22 cellular contexts compared by ENCODE assay signal in the genomic region with DNA sequence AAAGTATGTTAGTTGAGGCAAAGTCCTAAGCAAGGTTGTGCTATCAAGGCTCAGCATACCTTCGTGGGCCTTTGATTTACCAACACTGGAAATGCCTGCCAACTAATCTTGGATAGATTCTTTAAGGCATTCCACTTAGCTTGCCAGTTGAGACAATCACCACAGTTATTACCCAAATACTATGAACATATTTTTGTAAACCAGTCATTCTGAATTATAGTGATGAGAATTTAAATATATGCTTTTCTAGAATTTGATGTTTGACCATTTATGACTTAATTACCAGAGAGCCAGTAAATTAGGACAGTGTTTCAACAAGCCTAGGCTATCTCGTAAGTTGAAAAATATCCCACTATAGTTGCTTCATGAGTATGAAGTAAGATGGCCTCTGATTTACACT. TPM values are rescaled to one million over a fixed set of nuclear protein-coding genes. Genes with fewer than 3 reads are reported as not detected.
DNase-seq lines count a peak whose midpoint lies in the region; ATAC-seq, FAIRE-seq and TF ChIP-seq lines count a peak whose summit lies in the region.
"Had no signal": no experiment of that assay in that cellular context is flagged by ENCODE, and none has a peak within 500 bp of the region (broad histone marks: within the 10 kb centered on the region; RNA-seq: fewer than 3 reads in every experiment).

No MANE protein-coding gene starts in this region.

- peaks cover 2 to 3% of the 10 kb centered on the region in 2 experiments; a peak in 2 of 5 replicates for H3K4me1 ChIP-seq in K562 (replicated peaks in 1 of 2; ENCODE audit: control insufficient read depth in 2 of 2, insufficient read depth in 2 of 2, low read length in 2 of 2)
- H3K4me1 ChIP-seq: BE2C, body of pancreas, pancreas, sigmoid colon, stomach had no signal

- H3K36me3 ChIP-seq in K562 (ENCODE audit: control insufficient read depth, insufficient read depth, low read length) = peaks cover 96% of the 10 kb centered on the region

- TF ChIP-seq CTCF in AG09319 (IDR thresholded peaks at IDR 0.05; ENCODE audit: low read depth, low read length) = no peak
- TF ChIP-seq CTCF in K562 (IDR thresholded peaks at IDR 0.05 in 2 of 3, conservative IDR thresholded peaks at IDR 0.05 in 1 of 3; ENCODE audit: insufficient read depth in 2 of 3, low read depth in 1 of 3, low read length in 3 of 3) = no peak
- TF ChIP-seq CTCF in lower leg skin (IDR thresholded peaks at IDR 0.05) = no peak

- no peak overlapping the region for H3K27ac ChIP-seq in K562 (ENCODE audit: extremely low read depth, low read depth, low read length)
- H3K27ac ChIP-seq: body of pancreas, pancreas, sigmoid colon, stomach had no signal

- peak; percentile 41; the same call in 1 of the 2 replicates for TF ChIP-seq POLR2A in K562 (conservative IDR thresholded peaks at IDR 0.05)
- no peak for TF ChIP-seq POLR2A in lower leg skin (IDR thresholded peaks at IDR 0.05)

- CTCF ChIA-PET in K562 (lab: Yijun Ruan, JAX; ENCODE audit: low intra/inter-chr PET ratio) = no interaction called here

- H3K4me2 ChIP-seq in K562 (ENCODE audit: insufficient read depth, low read length) = no peak overlapping the region

- in situ Hi-C loops in K562 (cut with MboI) = no loop called here

- POLR2A ChIA-PET in K562 (lab: Yijun Ruan, JAX) = interaction anchor here (0.8 to 3.8 kb wide), 2 partner anchors 16 to 265 kb away, joined by 5 to 38 read pairs; a partner anchor contains a TSS

- no peak for TF ChIP-seq RAD21 in K562 (CRISPR knock-in tag; conservative IDR thresholded peaks at IDR 0.05 in 1 of 2, IDR thresholded peaks at IDR 0.05 in 1 of 2)

- FAIRE-seq in K562 (lab: Jason Lieb, UNC) = no peak
- FAIRE-seq: H1, keratinocyte had no signal

- no peaks in the 10 kb centered on the region for H3K9me1 ChIP-seq in K562 (ENCODE audit: control insufficient read depth, insufficient read depth, low read length)

- peak; percentile 41 for DNase-seq in AG09319 (ENCODE audit: extremely low read depth, low read depth)
- DNase-seq in HS-5 (ENCODE audit: low read depth) = peak; percentile 35
- DNase-seq in K562 (ENCODE audit: extremely low read depth in 1 of 4, low spot score in 3 of 4) = no peak
- DNase-seq in iris pigment epithelial cell (ENCODE audit: low read depth) = peak; percentile 68
- no peak for DNase-seq in stimulated activated CD4-positive, alpha-beta T cell treated with anti-CD3 and anti-CD28 coated beads, Interleukin-1b, Interleukin-23, amount 100 ng/mL, for 48 hours
- no peak for DNase-seq in stimulated activated naive CD4-positive, alpha-beta T cell (lab: John Stamatoyannopoulos, UW)
- DNase-seq in lower leg skin (ENCODE audit: low spot score in 2 of 2) = no peak
- DNase-seq: activated CD4-positive, alpha-beta T cell treated with anti-CD3 and anti-CD28 coated beads, Interleukin-2, amount 50 U/mL, for 4 hours; activated naive CD4-positive, alpha-beta T cell treated with Interleukin-2 at 50 U/mL for 16 hours; BE2C; body of pancreas; dorsolateral prefrontal cortex; naive thymus-derived CD4-positive, alpha-beta T cell; NCI-H526; pancreas; SHP77; sigmoid colon; stomach had no signal

- H3K79me2 ChIP-seq in K562 (ENCODE audit: control insufficient read depth, insufficient read depth, low read length) = peaks cover 67% of the 10 kb centered on the region

- no peak overlapping the region for H2AFZ ChIP-seq in K562 (ENCODE audit: low read depth, low read length)

- ATAC-seq in K562 (peak; percentile 4; the same call in 2 of the 3 replicates), GM21423 (IDR thresholded peaks at IDR 0.05; ENCODE audit: unreplicated experiment) (no peak)
- ATAC-seq: body of pancreas; esophagus mucosa; naive thymus-derived CD4-positive, alpha-beta T cell; pancreas had no signal

- H3K4me3 ChIP-seq in K562 = no peak overlapping the region
- H3K4me3 ChIP-seq in lower leg skin (ENCODE audit: low read depth, poor library complexity, severe bottlenecking) = no peak overlapping the region
- H3K4me3 ChIP-seq: body of pancreas, dorsolateral prefrontal cortex, pancreas, sigmoid colon, stomach had no signal

- intact Hi-C loops in K562 (cut with micrococcal nuclease) = no loop called here
- intact Hi-C loops in lower leg skin (cut with DNase I; ENCODE audit: low total_unique reads) = no loop called here

- H4K20me1 ChIP-seq in K562 (replicated peaks; ENCODE audit: control insufficient read depth, insufficient read depth, low read length) = 0 out of 2 replicates have a peak, but pooled peaks cover 4% of the 10 kb centered on the region

- no peak for TF ChIP-seq EP300 in K562 (IDR thresholded peaks at IDR 0.05; ENCODE audit: low read length)

- BruUV-seq in K562 (replicated peaks; lab: Mats Ljungman, UMichigan) = no TSS peak

- H3K27me3 ChIP-seq in K562 (ENCODE audit: control insufficient read depth in 2 of 2, insufficient read depth in 2 of 2, low read length in 2 of 2) = no peaks in the 10 kb centered on the region
- H3K27me3 ChIP-seq: BE2C, body of pancreas, dorsolateral prefrontal cortex, pancreas, sigmoid colon, stomach had no signal

- no peaks in the 10 kb centered on the region for H3K9me3 ChIP-seq in K562 (replicated peaks; ENCODE audit: control insufficient read depth, insufficient read depth, low read depth, low read length)
- H3K9me3 ChIP-seq: BE2C, body of pancreas, pancreas, sigmoid colon, stomach had no signal

- WGBS in K562 (ENCODE audit: insufficient coverage, low coverage, missing lambda C conversion rate) = 63% methylated on average over 2 of the region's 2 CpGs
- WGBS in lower leg skin, 2 donors = 67 to 75% methylated on average over 2 of the region's 2 CpGs

- no peak overlapping the region for H3K9ac ChIP-seq in K562 (ENCODE audit: insufficient read depth in 1 of 2, low read depth in 2 of 2, low read length in 2 of 2)

RNA-seq across cellular contexts. Expression of a gene that starts 15.5 kb away (rescaled TPM):
- 21.5 and 60.7 TPM in 2 replicates for total RNA-seq in K562 (2011; cell fraction: chromatin; rRNA removed; ENCODE audit: low replicate concordance)
- 11.2 and 16.4 TPM in 2 replicates for total RNA-seq in K562 (2011; cell fraction: nucleolus; rRNA removed)
- total RNA-seq in K562 (2011; cell fraction: nucleoplasm; rRNA removed) = 32.6 and 56.4 TPM in 2 replicates
- 20.7 and 22.7 TPM in 2 replicates for total RNA-seq in K562 (2014; rRNA removed)
- total RNA-seq in K562 (2014; rRNA removed; fragmentation: Illumina TruSeq; extraction: Trizol) = 41.8 and 52.0 TPM in 2 replicates
- total RNA-seq in K562 (2015; rRNA removed; fragmentation: Illumina TruSeq; extraction: Trizol) = 34.8 and 35.6 TPM in 2 replicates
- 29.9 and 33.0 TPM in 2 replicates for total RNA-seq in K562 (2021)
- 44.3 and 47.7 TPM in 2 replicates for polyA plus RNA-seq in K562 (2011; rRNA removed)
- polyA plus RNA-seq in K562 (2011; cell fraction: cytosol; rRNA removed) = 7.5 and 16.2 TPM in 2 replicates
- polyA plus RNA-seq in K562 (2011; cell fraction: nucleus; rRNA removed) = 17.6 and 24.2 TPM in 2 replicates
- polyA plus RNA-seq in K562 (2012) = 18.5 and 20.9 TPM in 2 replicates
- 29.8 and 35.5 TPM in 2 replicates for polyA plus RNA-seq in K562 (2014; fragmentation: Illumina TruSeq; extraction: Trizol)
- 100 to 1,000 TPM in 1 of 2 experiments, 10 to 100 TPM in 1; 34.1 to 101 TPM for polyA plus RNA-seq in K562 (2014; fragmentation: Nextera tagmentation; extraction: Ambion mirVana)
- 16.4 and 16.8 TPM in 2 replicates for polyA plus RNA-seq in K562 (2014; rRNA removed)
- polyA minus RNA-seq in K562 (2011; rRNA and poly(A)+ RNA removed) = 41.9 and 51.8 TPM in 2 replicates
- polyA minus RNA-seq in K562 (2011; cell fraction: cytosol; rRNA and poly(A)+ RNA removed) = 16.0 and 29.1 TPM in 2 replicates
- polyA minus RNA-seq in K562 (2011; cell fraction: nucleus; rRNA and poly(A)+ RNA removed) = 15.1 and 25.3 TPM in 2 replicates
- total RNA-seq in lower leg skin = 1 to 10 TPM; 2.7 to 7.0 (median 3.3) TPM

RNA-seq across cellular contexts. Expression of a gene that starts 34.6 kb away (rescaled TPM):
- 157 and 734 TPM in 2 replicates for total RNA-seq in K562 (2011; cell fraction: chromatin; rRNA removed; ENCODE audit: low replicate concordance)
- total RNA-seq in K562 (2011; cell fraction: nucleolus; rRNA removed) = 85.2 and 108 TPM in 2 replicates
- 165 and 177 TPM in 2 replicates for total RNA-seq in K562 (2011; cell fraction: nucleoplasm; rRNA removed)
- total RNA-seq in K562 (2014; rRNA removed) (145 and 201 TPM in 2 replicates), K562 (2014; rRNA removed; fragmentation: Illumina TruSeq; extraction: Trizol) (271 and 309 TPM in 2 replicates), K562 (2015; rRNA removed; fragmentation: Illumina TruSeq; extraction: Trizol) (270 and 326 TPM in 2 replicates), K562 (2021) (162 and 176 TPM in 2 replicates), lower leg skin (10 to 100 TPM; 18.5 to 33.7 (median 28.6) TPM)
- polyA plus RNA-seq in K562 (2011; rRNA removed) (98.2 and 136 TPM in 2 replicates), K562 (2014; fragmentation: Illumina TruSeq; extraction: Trizol) (233 and 347 TPM in 2 replicates), K562 (2014; fragmentation: Nextera tagmentation; extraction: Ambion mirVana) (100 to 1,000 TPM in 1 of 2 experiments, 10 to 100 TPM in 1; 87.9 to 105 TPM), K562 (2014; rRNA removed) (185 and 198 TPM in 2 replicates)
- polyA plus RNA-seq in K562 (2011; cell fraction: cytosol; rRNA removed) = 45.7 and 51.3 TPM in 2 replicates
- polyA plus RNA-seq in K562 (2011; cell fraction: nucleus; rRNA removed) = 207 and 208 TPM in 2 replicates
- polyA plus RNA-seq in K562 (2012) = 125 and 136 TPM in 2 replicates
- 113 and 150 TPM in 2 replicates for polyA minus RNA-seq in K562 (2011; rRNA and poly(A)+ RNA removed)
- 38.2 and 42.8 TPM in 2 replicates for polyA minus RNA-seq in K562 (2011; cell fraction: cytosol; rRNA and poly(A)+ RNA removed)
- polyA minus RNA-seq in K562 (2011; cell fraction: nucleus; rRNA and poly(A)+ RNA removed) = 168 and 288 TPM in 2 replicates

RNA-seq across cellular contexts. Expression of a gene that starts 35.0 kb away (rescaled TPM):
- total RNA-seq in K562 (2011; cell fraction: chromatin; rRNA removed; ENCODE audit: low replicate concordance) = 18.4 and 50.8 TPM in 2 replicates
- 3.5 and 8.6 TPM in 2 replicates for total RNA-seq in K562 (2011; cell fraction: nucleolus; rRNA removed)
- total RNA-seq in K562 (2011; cell fraction: nucleoplasm; rRNA removed) = 11.1 and 17.0 TPM in 2 replicates
- 7.5 and 9.5 TPM in 2 replicates for total RNA-seq in K562 (2014; rRNA removed)
- 18.7 and 22.0 TPM in 2 replicates for total RNA-seq in K562 (2014; rRNA removed; fragmentation: Illumina TruSeq; extraction: Trizol)
- 17.0 and 17.6 TPM in 2 replicates for total RNA-seq in K562 (2015; rRNA removed; fragmentation: Illumina TruSeq; extraction: Trizol)
- total RNA-seq in K562 (2021) = 13.2 and 13.4 TPM in 2 replicates
- 13.1 and 20.9 TPM in 2 replicates for polyA plus RNA-seq in K562 (2011; rRNA removed)
- 1.6 and 3.7 TPM in 2 replicates for polyA plus RNA-seq in K562 (2011; cell fraction: cytosol; rRNA removed)
- polyA plus RNA-seq in K562 (2011; cell fraction: nucleus; rRNA removed) = 16.0 and 16.4 TPM in 2 replicates
- 18.4 and 20.6 TPM in 2 replicates for polyA plus RNA-seq in K562 (2012)
- polyA plus RNA-seq in K562 (2014; fragmentation: Illumina TruSeq; extraction: Trizol) = 13.6 and 16.4 TPM in 2 replicates
- polyA plus RNA-seq in K562 (2014; fragmentation: Nextera tagmentation; extraction: Ambion mirVana) = 1 to 10 TPM; 6.7 to 7.2 TPM
- 14.3 and 21.1 TPM in 2 replicates for polyA plus RNA-seq in K562 (2014; rRNA removed)
- 12.7 and 17.3 TPM in 2 replicates for polyA minus RNA-seq in K562 (2011; rRNA and poly(A)+ RNA removed)
- 2.5 and 5.2 TPM in 2 replicates for polyA minus RNA-seq in K562 (2011; cell fraction: cytosol; rRNA and poly(A)+ RNA removed)
- 12.5 and 22.4 TPM in 2 replicates for polyA minus RNA-seq in K562 (2011; cell fraction: nucleus; rRNA and poly(A)+ RNA removed)
- total RNA-seq in lower leg skin = 10 to 100 TPM in 3 of 4 donors, 1 to 10 TPM in 1; 9.7 to 15.7 (median 15.3) TPM

Comparison
In these comparisons a context has a peak if more than half of its experiments do, and no peak if none do; other contexts are left out.
1. DNase-seq: peak in AG09319 (single experiment), HS-5 (single experiment) and iris pigment epithelial cell (single experiment); none in K562 (0 of 4), stimulated activated CD4-positive, alpha-beta T cell treated with anti-CD3 and anti-CD28 coated beads, Interleukin-1b, Interleukin-23, amount 100 ng/mL, for 48 hours (single experiment), stimulated activated naive CD4-positive, alpha-beta T cell (0 of 6) and lower leg skin (0 of 2).